9 cellular contexts compared by ENCODE assay signal in the genomic region with DNA sequence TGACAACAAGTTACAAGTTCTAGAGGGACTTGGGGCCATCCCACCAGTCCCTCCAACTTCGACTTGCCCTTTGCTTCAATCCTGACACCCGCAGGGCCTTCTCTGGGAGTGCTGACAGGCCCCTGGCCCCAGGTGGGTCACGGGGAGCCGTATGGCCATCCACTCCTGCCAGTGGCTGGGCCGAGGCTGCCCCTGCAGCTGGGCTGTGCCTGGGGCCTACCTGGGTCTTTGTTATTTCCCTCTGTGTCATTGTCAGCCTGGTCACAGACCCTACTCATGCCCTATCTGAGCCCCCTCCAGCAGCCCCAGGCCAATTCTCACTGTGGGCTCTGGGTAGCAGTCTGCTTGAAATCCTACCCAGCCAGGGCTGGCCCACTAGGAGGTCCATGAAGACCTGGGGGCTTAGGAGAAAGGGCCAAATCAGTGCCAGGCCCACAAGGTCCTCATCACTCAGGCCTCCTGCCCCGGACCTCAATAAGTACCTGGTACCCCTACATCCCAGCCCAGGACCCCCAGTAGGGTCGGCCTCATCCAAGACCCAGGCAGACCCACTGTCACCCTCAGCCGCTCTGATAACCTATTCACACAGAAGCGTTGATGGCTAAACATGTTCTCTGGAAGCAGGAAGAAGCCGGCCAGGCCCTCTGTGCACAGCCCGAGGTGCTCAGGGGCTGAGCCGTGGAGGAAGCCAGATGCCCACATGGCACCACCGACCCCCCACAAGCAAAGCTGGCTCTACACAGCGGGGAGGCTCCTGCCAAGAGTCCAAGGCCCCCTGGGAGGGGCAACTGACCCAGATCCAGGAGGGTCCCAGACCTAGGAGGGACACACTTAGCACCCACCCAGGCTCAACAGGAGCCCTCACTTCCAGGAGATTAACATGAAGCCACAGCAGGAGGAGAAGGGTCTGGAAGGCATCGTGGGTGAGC. TPM values are rescaled to one million over a fixed set of nuclear protein-coding genes. Genes with fewer than 3 reads are reported as not detected.
DNase-seq lines count a peak whose midpoint lies in the region; ATAC-seq, FAIRE-seq and TF ChIP-seq lines count a peak whose summit lies in the region.
"Had no signal": no experiment of that assay in that cellular context is flagged by ENCODE, and none has a peak within 500 bp of the region (broad histone marks: within the 10 kb centered on the region; RNA-seq: fewer than 3 reads in every experiment).

No MANE protein-coding gene starts in this region.

- H3K9me3 Mint-ChIP-seq in activated B cell treated with CpG ODN at 0.5 μM for 24 hours: peaks cover 2% of the 10 kb centered on the region
- no peaks in the 10 kb centered on the region for H3K9me3 Mint-ChIP-seq in nephron
- H3K9me3 Mint-ChIP-seq: activated naive CD8-positive, alpha-beta T cell treated with anti-CD3 and anti-CD28 coated beads for 36 hours had no signal

- intact Hi-C loops in Right ventricle myocardium superior (cut with DNase I): no loop called here
- intact Hi-C loops in Right ventricle myocardium inferior (cut with DNase I): no loop called here
- intact Hi-C loops in activated B cell treated with CpG ODN at 0.5 μM for 24 hours (cut with micrococcal nuclease): no loop called here

- POLR2A ChIA-PET in activated B cell treated with CpG ODN at 0.5 μM for 24 hours (lab: Charles Lee): interaction anchor here (0.7 kb wide), 1 partner anchor 26 kb away, joined by 5 read pairs; no protein-coding TSS in a partner anchor

- no peaks in the 10 kb centered on the region for H3K27me3 Mint-ChIP-seq in activated B cell treated with CpG ODN at 0.5 μM for 24 hours
- no peaks in the 10 kb centered on the region for H3K27me3 Mint-ChIP-seq in nephron (ENCODE audit: low read depth)
- H3K27me3 Mint-ChIP-seq: activated naive CD8-positive, alpha-beta T cell treated with anti-CD3 and anti-CD28 coated beads for 36 hours had no signal

- H3K4me3 Mint-ChIP-seq in activated B cell treated with CpG ODN at 0.5 μM for 24 hours: no peak overlapping the region
- no peak overlapping the region for H3K4me3 Mint-ChIP-seq in nephron
- H3K4me3 Mint-ChIP-seq: activated naive CD8-positive, alpha-beta T cell treated with anti-CD3 and anti-CD28 coated beads for 36 hours had no signal

- DNase-seq in Right ventricle myocardium superior: peak; percentile 37
- DNase-seq in Right ventricle myocardium inferior (ENCODE audit: missing footprints): no peak
- DNase-seq in activated B cell treated with CpG ODN at 0.5 μM for 24 hours: peak; percentile 15
- peak; percentile 39 for DNase-seq in ureter (ENCODE audit: low spot score)
- DNase-seq in NCI-H2107 treated with DMSO at 0.1 percent for 48 hours (lab: John Stamatoyannopoulos, UW; ENCODE audit: unreplicated experiment): no peak
- no peak for DNase-seq in pons (ENCODE audit: low spot score)
- DNase-seq in GM19239 (ENCODE audit: insufficient read length, low spot score): no peak

- FAIRE-seq in GM19239 (lab: Jason Lieb, UNC): no peak

- H3K36me3 Mint-ChIP-seq in activated B cell treated with CpG ODN at 0.5 μM for 24 hours (ENCODE audit: low read depth) (peaks cover 36% of the 10 kb centered on the region), nephron (ENCODE audit: low read depth) (peaks cover 7% of the 10 kb centered on the region)

- H3K27ac Mint-ChIP-seq in activated B cell treated with CpG ODN at 0.5 μM for 24 hours (no peak overlapping the region), nephron (peak overlapping the region in 2 of 3 experiments; percentile 31 to 51)
- H3K27ac Mint-ChIP-seq: activated naive CD8-positive, alpha-beta T cell treated with anti-CD3 and anti-CD28 coated beads for 36 hours had no signal

- CTCF ChIA-PET in activated B cell treated with CpG ODN at 0.5 μM for 24 hours (lab: Charles Lee): interaction anchor here (0.8 to 1.4 kb wide), 2 partner anchors 30 to 521 kb away, joined by 3 to 5 read pairs; no protein-coding TSS in a partner anchor

- TF ChIP-seq CTCF in activated B cell treated with CpG ODN at 0.5 μM for 24 hours (IDR thresholded peaks at IDR 0.05): no peak
- no peak for TF ChIP-seq CTCF in nephron (IDR thresholded peaks at IDR 0.05; ENCODE audit: unreplicated experiment in 3 of 3)

- no peak for ATAC-seq in Right ventricle myocardium superior (ENCODE audit: poor library complexity)
- ATAC-seq in Right ventricle myocardium inferior: no peak
- ATAC-seq in activated B cell treated with CpG ODN at 0.5 μM for 24 hours (ENCODE audit: low read depth): no peak

- peaks cover 2% of the 10 kb centered on the region for H3K4me1 Mint-ChIP-seq in activated B cell treated with CpG ODN at 0.5 μM for 24 hours
- H3K4me1 Mint-ChIP-seq in nephron: peaks cover 26% of the 10 kb centered on the region

RNA-seq across cellular contexts. Expression of a gene that starts 57.7 kb away (rescaled TPM):
- total RNA-seq in Right ventricle myocardium superior: 15.7 TPM
- 17.9 TPM for total RNA-seq in Right ventricle myocardium inferior
- 62.5 and 63.5 TPM in 2 replicates for total RNA-seq in activated B cell treated with CpG ODN at 0.5 μM for 24 hours
- total RNA-seq in ureter: 51.6 TPM

Comparison
In these comparisons a context has a peak if more than half of its experiments do, and no peak if none do; other contexts are left out.
1. DNase-seq: peak in Right ventricle myocardium superior (single experiment), activated B cell treated with CpG ODN at 0.5 μM for 24 hours (single experiment) and ureter (single experiment); none in Right ventricle myocardium inferior (single experiment), NCI-H2107 treated with DMSO at 0.1 percent for 48 hours (single experiment), pons (single experiment) and GM19239 (single experiment).